Comparison of ENCODE assay signal across 1 cellular context in genomic region chr21:45591619-45592207, GRCh38.
TF ChIP-seq lines count a peak whose summit lies in the region.

No MANE protein-coding gene starts in this region.

TF ChIP-seq in GM12878, 131 proteins besides CTCF, POLR2A, EP300 and RAD21 (continued from another document):
- no peak for TF ChIP-seq WRNIP1 (IDR thresholded peaks at IDR 0.05; ENCODE audit: borderline replicate concordance, low read depth, low read length)
- TF ChIP-seq RBBP5 (conservative IDR thresholded peaks at IDR 0.05), result no peak
- TF ChIP-seq BMI1 (IDR thresholded peaks at IDR 0.05; ENCODE audit: borderline replicate concordance), result no peak
- peak; percentile 68; the same call in 1 of the 2 replicates for TF ChIP-seq SPI1 (IDR thresholded peaks at IDR 0.05; ENCODE audit: borderline replicate concordance, insufficient read depth, low read depth, low read length)
- TF ChIP-seq RELA (IDR thresholded peaks at IDR 0.05; ENCODE audit: borderline replicate concordance, partially characterized antibody), result no peak
- no peak for TF ChIP-seq REST (IDR thresholded peaks at IDR 0.05; ENCODE audit: low read depth, low read length)
- no peak for TF ChIP-seq SREBF2 (IDR thresholded peaks at IDR 0.05; ENCODE audit: low read length)
- 0 out of 2 replicates have a peak, but pooled peaks have one; percentile 68 for TF ChIP-seq SMARCA5 (IDR thresholded peaks at IDR 0.05)
- TF ChIP-seq ZNF384 (IDR thresholded peaks at IDR 0.05; ENCODE audit: borderline replicate concordance, low read depth, low read length), result no peak
- TF ChIP-seq HDAC2 (IDR thresholded peaks at IDR 0.05), result no peak
- TF ChIP-seq ZNF622 (IDR thresholded peaks at IDR 0.05), result peak; percentile 3; the same call in 1 of the 2 replicates
- TF ChIP-seq POLR2AphosphoS2 (IDR thresholded peaks at IDR 0.05; ENCODE audit: low read depth, low read length), result no peak
- no peak for TF ChIP-seq IRF4 (IDR thresholded peaks at IDR 0.05; ENCODE audit: low read depth, low read length)
- no peak for TF ChIP-seq SREBF1 (IDR thresholded peaks at IDR 0.05; ENCODE audit: low read length)
- no peak for TF ChIP-seq BCLAF1 (IDR thresholded peaks at IDR 0.05)
- TF ChIP-seq NKRF (conservative IDR thresholded peaks at IDR 0.05), result 0 out of 2 replicates have a peak, but pooled peaks have one; percentile 11
- no peak for TF ChIP-seq POU2F2 (IDR thresholded peaks at IDR 0.05; ENCODE audit: borderline replicate concordance, low read depth, low read length)
- TF ChIP-seq CREB1 (IDR thresholded peaks at IDR 0.05; ENCODE audit: low read depth), result no peak
- TF ChIP-seq FOS (IDR thresholded peaks at IDR 0.05; ENCODE audit: borderline replicate concordance, extremely low read depth, insufficient read length), result no peak
- peak; percentile 1; the same call in 1 of the 2 replicates for TF ChIP-seq MXI1 (IDR thresholded peaks at IDR 0.05; ENCODE audit: low read depth, low read length)
- no peak for TF ChIP-seq TBL1XR1 (IDR thresholded peaks at IDR 0.05; ENCODE audit: low read depth, low read length)
